8 cellular contexts compared by ENCODE assay signal in genomic region chr1:30106125-30106524, GRCh38.
A peak's percentile ranks its signal among the peaks of the same experiment; 100 is the strongest.
DNase-seq lines count a peak whose midpoint lies in the region; ATAC-seq and TF ChIP-seq lines count a peak whose summit lies in the region.

No MANE protein-coding gene starts in this region.

- peaks cover 100% of the 10 kb centered on the region for H3K27me3 ChIP-seq in left ventricle myocardium inferior (ENCODE audit: low read depth)

- no peaks in the 10 kb centered on the region for H3K4me1 ChIP-seq in left ventricle myocardium inferior

- no peaks in the 10 kb centered on the region for H3K9me3 ChIP-seq in left ventricle myocardium inferior (replicated peaks)

- peak; percentile 20 for DNase-seq in stimulated activated CD4-positive, alpha-beta T cell treated with anti-CD3 and anti-CD28 coated beads, Interleukin-15, amount 100 ng/mL, for 24 hours
- no peak for DNase-seq in stimulated activated CD4-positive, alpha-beta T cell treated with anti-CD3 and anti-CD28 coated beads, Interleukin-4, amount 100 ng/mL, for 1 hour
- peak; percentile 20 for DNase-seq in SK-N-DZ (ENCODE audit: low spot score)
- peak; percentile 27 for DNase-seq in left ventricle myocardium inferior
- no peak for DNase-seq in central memory CD4-positive, alpha-beta T cell

- no peak for ATAC-seq in GM21723 (IDR thresholded peaks at IDR 0.05; ENCODE audit: unreplicated experiment)
- no peak for ATAC-seq in GM21390 (IDR thresholded peaks at IDR 0.05; ENCODE audit: unreplicated experiment)
- ATAC-seq in HG03378 (IDR thresholded peaks at IDR 0.05; ENCODE audit: unreplicated experiment), result no peak

- no peak overlapping the region for H3K4me3 ChIP-seq in left ventricle myocardium inferior

- intact Hi-C loops in left ventricle myocardium inferior (cut with micrococcal nuclease), result no loop called here

- no peaks in the 10 kb centered on the region for H3K36me3 ChIP-seq in left ventricle myocardium inferior

- TF ChIP-seq CTCF in left ventricle myocardium inferior (IDR thresholded peaks at IDR 0.05; ENCODE audit: borderline replicate concordance), result peak; percentile 62

- H3K27ac ChIP-seq in left ventricle myocardium inferior (replicated peaks), result no peak overlapping the region

Comparison
In these comparisons a context has a peak if more than half of its experiments do, and no peak if none do; other contexts are left out.
1. DNase-seq: peak in stimulated activated CD4-positive, alpha-beta T cell treated with anti-CD3 and anti-CD28 coated beads, Interleukin-15, amount 100 ng/mL, for 24 hours (single experiment), SK-N-DZ (single experiment) and left ventricle myocardium inferior (single experiment); none in stimulated activated CD4-positive, alpha-beta T cell treated with anti-CD3 and anti-CD28 coated beads, Interleukin-4, amount 100 ng/mL, for 1 hour (single experiment) and central memory CD4-positive, alpha-beta T cell (single experiment).